13 cellular contexts compared by ENCODE assay signal in the genomic region with DNA sequence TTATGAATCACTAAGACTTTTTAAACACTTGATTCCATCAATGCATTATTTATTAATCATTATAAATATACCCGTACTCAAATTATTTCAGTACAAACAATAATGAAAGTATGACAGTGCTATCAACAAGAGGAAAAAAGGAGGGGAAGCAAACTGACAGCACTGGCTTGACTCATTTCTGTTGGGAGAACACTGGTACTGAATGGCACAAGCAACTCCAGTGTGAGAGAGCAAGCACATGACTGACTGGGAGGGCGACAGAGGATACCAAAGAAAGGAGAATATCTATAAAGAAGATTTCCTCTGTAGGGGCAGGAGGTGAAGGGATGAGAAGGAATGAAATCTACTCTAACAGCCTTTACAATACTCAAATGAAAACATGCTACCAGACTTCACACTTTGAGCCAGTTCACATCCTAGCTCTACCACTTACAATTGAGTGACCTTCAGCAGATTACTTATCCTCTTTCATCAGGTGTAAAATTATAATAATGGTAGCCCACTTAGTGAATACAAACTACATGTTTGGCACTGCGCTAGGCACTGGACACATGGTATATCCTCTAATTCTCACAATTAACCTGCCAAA. TPM values are rescaled to one million over a fixed set of nuclear protein-coding genes. Genes with fewer than 3 reads are reported as not detected.
A peak's percentile ranks its signal among the peaks of the same experiment; 100 is the strongest.
DNase-seq lines count a peak whose midpoint lies in the region; ATAC-seq and TF ChIP-seq lines count a peak whose summit lies in the region.
"Had no signal": no experiment of that assay in that cellular context is flagged by ENCODE, and none has a peak within 500 bp of the region (broad histone marks: within the 10 kb centered on the region; RNA-seq: fewer than 3 reads in every experiment).

No MANE protein-coding gene starts in this region.

- H3K27me3 ChIP-seq in cardiac muscle cell (no peaks in the 10 kb centered on the region), upper lobe of right lung (no peaks in the 10 kb centered on the region)

- ATAC-seq in Right ventricle myocardium superior (ENCODE audit: poor library complexity) (no peak), upper lobe of right lung (no peak), HG02610 (IDR thresholded peaks at IDR 0.05; ENCODE audit: unreplicated experiment) (no peak)

- DNase-seq in cardiac muscle cell (ENCODE audit: low read depth in 1 of 2, low spot score in 1 of 2), result peak in 1 of 2 donors; percentile 49
- DNase-seq in Right ventricle myocardium superior, result no peak
- peak; percentile 41 for DNase-seq in epidermal melanocyte (ENCODE audit: insufficient read length, low spot score)
- peak; percentile 87 for DNase-seq in midbrain (lab: John Stamatoyannopoulos, UW)
- no peak for DNase-seq in upper lobe of right lung
- DNase-seq in DMS 273 (lab: John Stamatoyannopoulos, UW; ENCODE audit: unreplicated experiment), result no peak
- DNase-seq in AG08396 (ENCODE audit: low spot score), result no peak
- DNase-seq: central memory CD4-positive, alpha-beta T cell; islet precursor cell; SHP77 had no signal

- H3K4me1 ChIP-seq in cardiac muscle cell (ENCODE audit: low read depth) (peaks cover 21% of the 10 kb centered on the region), upper lobe of right lung (peaks cover 56% of the 10 kb centered on the region)

- TF ChIP-seq CTCF in cardiac muscle cell (IDR thresholded peaks at IDR 0.05; ENCODE audit: low read depth, low read length) (no peak), upper lobe of right lung (IDR thresholded peaks at IDR 0.05) (no peak)

- H3K27ac ChIP-seq in cardiac muscle cell, result peak overlapping the region; percentile 18
- H3K27ac ChIP-seq in upper lobe of right lung, result peak overlapping the region; percentile 44

- H3K36me3 ChIP-seq in cardiac muscle cell (no peaks in the 10 kb centered on the region), upper lobe of right lung (no peaks in the 10 kb centered on the region)

- intact Hi-C loops in Right ventricle myocardium superior (cut with DNase I), result no loop called here
- intact Hi-C loops in upper lobe of right lung (cut with DNase I), result no loop called here

- no peak overlapping the region for H3K4me3 ChIP-seq in cardiac muscle cell
- no peak overlapping the region for H3K4me3 ChIP-seq in upper lobe of right lung

- no peaks in the 10 kb centered on the region for H3K9me3 ChIP-seq in cardiac muscle cell (ENCODE audit: low read depth)
- H3K9me3 ChIP-seq in upper lobe of right lung, result no peaks in the 10 kb centered on the region

RNA-seq across cellular contexts. Expression of a gene that starts 1.5 kb away (rescaled TPM):
- total RNA-seq in cardiac muscle cell (9.4 and 12.4 TPM in 2 replicates), Right ventricle myocardium superior (22.5 TPM), upper lobe of right lung (114 TPM)
- 9.6 and 10.6 TPM in 2 replicates for polyA plus RNA-seq in cardiac muscle cell

RNA-seq across cellular contexts. Expression of a gene that starts 51.6 kb away (rescaled TPM):
- total RNA-seq in cardiac muscle cell, result 13.6 and 16.2 TPM in 2 replicates
- polyA plus RNA-seq in cardiac muscle cell, result 11.7 and 17.0 TPM in 2 replicates
- total RNA-seq in Right ventricle myocardium superior, result 0.38 TPM
- 5.2 TPM for total RNA-seq in upper lobe of right lung
- total RNA-seq: activated CD8-positive, alpha-beta memory T cell treated with anti-CD3 and anti-CD28 coated beads for 36 hours had no signal
- polyA plus RNA-seq: AG04450 had no signal

Comparison
In these comparisons a context has a peak if more than half of its experiments do, and no peak if none do; other contexts are left out.
1. DNase-seq: peak in epidermal melanocyte (single experiment) and midbrain (single experiment); none in Right ventricle myocardium superior (single experiment), upper lobe of right lung (single experiment), DMS 273 (single experiment) and AG08396 (single experiment).